ENCODE assay signal across 1 cellular context in genomic region chr15:59372352-59373211, GRCh38.
TF ChIP-seq lines count a peak whose summit lies in the region.

Gene MYO1E, minus strand, starts transcription at chr15:59372871. Its CDS starts 371 bp downstream, at chr15:59372500.

TF ChIP-seq in HepG2, 621 proteins besides CTCF, POLR2A, EP300 and RAD21 (continued from another document and continues in another):
- TF ChIP-seq RNF219 (CRISPR knock-in tag; IDR thresholded peaks at IDR 0.05) (no peak), ZNF33A (CRISPR knock-in tag; IDR thresholded peaks at IDR 0.05; ENCODE audit: borderline replicate concordance) (no peak), ZNF740 (CRISPR knock-in tag; IDR thresholded peaks at IDR 0.05) (no peak), ZNF30 (CRISPR knock-in tag; IDR thresholded peaks at IDR 0.05) (peak; percentile 74; the same call in 1 of the 2 replicates), ZBTB26 (CRISPR knock-in tag; IDR thresholded peaks at IDR 0.05; ENCODE audit: borderline replicate concordance) (0 out of 2 replicates have a peak, but pooled peaks have one; percentile 19), STAG1 (CRISPR knock-in tag; IDR thresholded peaks at IDR 0.05) (peak; percentile 20; the same call in 1 of the 2 replicates), ETV5 (CRISPR knock-in tag; IDR thresholded peaks at IDR 0.05; ENCODE audit: borderline replicate concordance) (no peak), TRIM24 (CRISPR knock-in tag; IDR thresholded peaks at IDR 0.05) (no peak), NFKB2 (CRISPR knock-in tag; IDR thresholded peaks at IDR 0.05; ENCODE audit: borderline replicate concordance) (no peak), PAWR (CRISPR knock-in tag; IDR thresholded peaks at IDR 0.05; ENCODE audit: borderline replicate concordance) (no peak), RFX5 (IDR thresholded peaks at IDR 0.05; ENCODE audit: low read depth, low read length) (peak; percentile 74; the same call in 1 of the 2 replicates), ZNF749 (CRISPR knock-in tag; IDR thresholded peaks at IDR 0.05; ENCODE audit: borderline replicate concordance) (no peak), BCLAF1 (IDR thresholded peaks at IDR 0.05) (no peak), BHLHE40 (IDR thresholded peaks at IDR 0.05; ENCODE audit: low read length) (no peak), CHCHD3 (CRISPR knock-in tag; IDR thresholded peaks at IDR 0.05) (peak; percentile 86; the same call in 1 of the 2 replicates), FOXA1 (IDR thresholded peaks at IDR 0.05) (no peak), FOXA1 (CRISPR knock-in tag; IDR thresholded peaks at IDR 0.05) (no peak), FOXO4 (CRISPR knock-in tag; conservative IDR thresholded peaks at IDR 0.05) (0 out of 2 replicates have a peak, but pooled peaks have one; percentile 92), ZNF557 (CRISPR knock-in tag; IDR thresholded peaks at IDR 0.05) (no peak), ZFYVE20 (CRISPR knock-in tag; IDR thresholded peaks at IDR 0.05; ENCODE audit: borderline replicate concordance, low read depth) (no peak), ZNF644 (CRISPR knock-in tag; IDR thresholded peaks at IDR 0.05; ENCODE audit: low read depth) (no peak; the same call in 1 of the 2 replicates), ZBTB7B (CRISPR knock-in tag; IDR thresholded peaks at IDR 0.05) (no peak), ZNF720 (CRISPR knock-in tag; IDR thresholded peaks at IDR 0.05) (no peak), GMEB1 (CRISPR knock-in tag; IDR thresholded peaks at IDR 0.05; ENCODE audit: borderline replicate concordance) (peak; percentile 70), ZHX1 (CRISPR knock-in tag; IDR thresholded peaks at IDR 0.05; ENCODE audit: low read depth) (no peak), PTBP1 (IDR thresholded peaks at IDR 0.05; ENCODE audit: low read depth, low read length, poor library complexity, severe bottlenecking) (peak; percentile 32), ADNP (CRISPR knock-in tag; IDR thresholded peaks at IDR 0.05) (no peak), HINFP (CRISPR knock-in tag; IDR thresholded peaks at IDR 0.05; ENCODE audit: low read depth) (peak; percentile 86; the same call in 1 of the 2 replicates), ZNF3 (CRISPR knock-in tag; IDR thresholded peaks at IDR 0.05) (no peak), BCL3 (CRISPR knock-in tag; IDR thresholded peaks at IDR 0.05) (peak; percentile 89; the same call in 1 of the 2 replicates), REXO4 (CRISPR knock-in tag; IDR thresholded peaks at IDR 0.05; ENCODE audit: borderline replicate concordance) (no peak), CEBPG (CRISPR knock-in tag; IDR thresholded peaks at IDR 0.05) (no peak), ZNF879 (CRISPR knock-in tag; IDR thresholded peaks at IDR 0.05) (no peak), ZHX2 (IDR thresholded peaks at IDR 0.05; ENCODE audit: low read depth) (no peak), ZHX2 (CRISPR knock-in tag; IDR thresholded peaks at IDR 0.05; ENCODE audit: borderline replicate concordance) (no peak), ZNF572 (CRISPR knock-in tag; IDR thresholded peaks at IDR 0.05) (0 out of 2 replicates have a peak, but pooled peaks have one; percentile 41), CBX5 (CRISPR knock-in tag; IDR thresholded peaks at IDR 0.05; ENCODE audit: borderline replicate concordance) (no peak; the same call in 1 of the 2 replicates), ZNF891 (CRISPR knock-in tag; IDR thresholded peaks at IDR 0.05) (peak; percentile 75), ZNF253 (CRISPR knock-in tag; IDR thresholded peaks at IDR 0.05; ENCODE audit: borderline replicate concordance) (no peak)
